Comparison of ENCODE assay signal across 9 cellular contexts in the genomic region with DNA sequence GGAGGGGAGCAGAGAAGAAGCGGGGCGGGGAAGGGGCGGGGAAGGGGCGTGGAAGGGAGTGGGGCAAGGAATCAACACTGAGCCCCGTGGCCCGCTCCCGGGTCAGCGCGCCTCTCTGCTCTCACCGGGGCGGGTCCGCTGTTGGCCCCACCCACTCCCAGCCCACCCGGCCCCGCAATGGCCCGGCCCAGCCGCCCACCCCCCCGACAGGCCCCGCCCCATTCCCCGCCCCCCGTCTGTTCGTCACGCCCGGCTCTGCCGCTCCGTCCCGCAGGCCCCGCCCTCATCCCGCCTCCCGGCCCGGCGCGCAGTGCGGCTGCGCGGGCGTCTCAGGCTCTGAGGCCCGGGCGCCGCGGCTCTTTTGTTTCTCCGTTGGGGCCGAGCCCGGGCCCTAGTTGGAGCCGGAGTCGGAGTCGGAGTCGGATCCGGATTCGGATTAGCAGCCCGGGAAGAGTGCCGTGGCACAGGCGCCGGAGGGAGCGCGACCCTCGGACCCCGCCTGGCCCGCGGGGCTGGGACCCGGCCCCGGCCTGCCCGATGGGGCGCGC. TPM values are rescaled to one million over a fixed set of nuclear protein-coding genes. Genes with fewer than 3 reads are reported as not detected.
DNase-seq lines count a peak whose midpoint lies in the region; ATAC-seq, FAIRE-seq and TF ChIP-seq lines count a peak whose summit lies in the region.
"Had no signal": no experiment of that assay in that cellular context is flagged by ENCODE, and none has a peak within 500 bp of the region (broad histone marks: within the 10 kb centered on the region; RNA-seq: fewer than 3 reads in every experiment).

Gene ULK1 (plus strand): TSS at position 310 of the 548 bp plus-strand sequence. CDS start 380 bp downstream, outside the sequence.

- H3K4me1 ChIP-seq in kidney (ENCODE audit: control insufficient read depth in 1 of 2, insufficient read depth in 1 of 2, low read depth in 1 of 2, low read length in 2 of 2): peaks cover 9 to 16% of the 10 kb centered on the region in 2 donors

- H3K27ac ChIP-seq in kidney (ENCODE audit: low read depth in 2 of 2, low read length in 2 of 2): peak within 1 kb of the TSS; percentile 86 to 97

- H3K9me3 ChIP-seq in kidney (ENCODE audit: control insufficient read depth in 1 of 2, low read length in 2 of 2): no peaks in the 10 kb centered on the region

- peaks cover 23% of the 10 kb centered on the region for H3K4me1 Mint-ChIP-seq in central memory CD8-positive, alpha-beta T cell

- TF ChIP-seq POLR2A in GM19099 (IDR thresholded peaks at IDR 0.05; ENCODE audit: extremely low read depth, insufficient read length, low read depth): peak; percentile 82

- H3K4me3 ChIP-seq in kidney (ENCODE audit: low read length in 2 of 2): peak within 1 kb of the TSS; percentile 52 to 75

- H3K9me3 Mint-ChIP-seq in central memory CD8-positive, alpha-beta T cell: no peaks in the 10 kb centered on the region

- peak within 1 kb of the TSS; percentile 12 to 78 for H3K9ac ChIP-seq in kidney (ENCODE audit: low read length in 2 of 2)

- H3K27ac Mint-ChIP-seq in central memory CD8-positive, alpha-beta T cell (ENCODE audit: low read depth): peak within 1 kb of the TSS; percentile 76

- H3K4me3 Mint-ChIP-seq in central memory CD8-positive, alpha-beta T cell: peak within 1 kb of the TSS; percentile 84

- peaks cover 0 to 2% of the 10 kb centered on the region in 2 donors for H3K36me3 ChIP-seq in kidney (ENCODE audit: control insufficient read depth in 1 of 2, insufficient read depth in 2 of 2, low read length in 2 of 2)

- ATAC-seq in HG03354 (IDR thresholded peaks at IDR 0.05; ENCODE audit: poor library complexity, severe bottlenecking, unreplicated experiment): peak; percentile 82
- ATAC-seq in activated CD4-positive, CD25-positive, alpha-beta regulatory T cell treated with anti-CD3 and anti-CD28 coated beads, Interleukin-2, amount 50 U/mL, for 24 hours: peak; percentile 75 to 77
- ATAC-seq in central memory CD8-positive, alpha-beta T cell (replicated peaks; ENCODE audit: extremely low read depth, poor library complexity, severe bottlenecking): peak; percentile 76

- peak; percentile 70 to 76 for DNase-seq in AML-193 (lab: John Stamatoyannopoulos, UW)
- DNase-seq in NCI-H446 (lab: John Stamatoyannopoulos, UW): peak; percentile 69 to 92
- DNase-seq in central memory CD8-positive, alpha-beta T cell (ENCODE audit: low spot score in 2 of 2): peak; percentile 85 to 90
- peak; percentile 98 for DNase-seq in kidney
- peak; percentile 87 to 95 for DNase-seq in stimulated activated CD4-positive, alpha-beta T cell treated with anti-CD3 and anti-CD28 coated beads, Interleukin-15, amount 100 ng/mL, for 1 hour (ENCODE audit: low read depth in 1 of 2, low spot score in 1 of 2)

- no peak for TF ChIP-seq CTCF in kidney (IDR thresholded peaks at IDR 0.05; ENCODE audit: borderline replicate concordance, extremely low read depth, insufficient read depth)

- FAIRE-seq in kidney (lab: Jason Lieb, UNC): no peak
- FAIRE-seq: TTC549 had no signal

- peaks cover 3% of the 10 kb centered on the region for H3K36me3 Mint-ChIP-seq in central memory CD8-positive, alpha-beta T cell (ENCODE audit: insufficient read depth)

- intact Hi-C loops in kidney (cut with DNase I): no loop called here

- H3K27me3 Mint-ChIP-seq in central memory CD8-positive, alpha-beta T cell: no peaks in the 10 kb centered on the region

RNA-seq across cellular contexts. Expression of gene ULK1, which starts in this region (rescaled TPM):
- total RNA-seq in kidney: 33.4 TPM
- 11.4 TPM for polyA plus RNA-seq in kidney (ENCODE audit: insufficient read depth, low read depth, low replicate concordance)

Comparison
In these comparisons a context has a peak if more than half of its experiments do, and no peak if none do; other contexts are left out.
1. Peak in every context shown above with its lines: DNase-seq, ATAC-seq, H3K4me3 ChIP-seq and H3K27ac ChIP-seq.